ENCODE assay signal across 13 cellular contexts in genomic region chr4:48079972-48080391, GRCh38. TPM values are rescaled to one million over a fixed set of nuclear protein-coding genes. Genes with fewer than 3 reads are reported as not detected.
A peak's percentile ranks its signal among the peaks of the same experiment; 100 is the strongest.
DNase-seq lines count a peak whose midpoint lies in the region; ATAC-seq and TF ChIP-seq lines count a peak whose summit lies in the region.
"Had no signal": no experiment of that assay in that cellular context is flagged by ENCODE, and none has a peak within 500 bp of the region (broad histone marks: within the 10 kb centered on the region; RNA-seq: fewer than 3 reads in every experiment).

No MANE protein-coding gene starts in this region.

- H3K23ac ChIP-seq in mesendoderm (ENCODE audit: low read length): no peak overlapping the region

- no CpG with 5 or more reads among the region's 3 CpGs for WGBS in mesendoderm (ENCODE audit: extremely low coverage, insufficient coverage, low lambda C conversion rate)
- 72 to 81% methylated on average over 3 of the region's 3 CpGs for WGBS in esophagus squamous epithelium, 2 donors

- peaks cover 18 to 35% (median 21%) of the 10 kb centered on the region in 3 donors for H3K4me1 Mint-ChIP-seq in CD8-positive, alpha-beta memory T cell
- peaks cover 17 to 36% (median 24%) of the 10 kb centered on the region in 3 donors for H3K4me1 Mint-ChIP-seq in T-cell
- H3K4me1 Mint-ChIP-seq: stimulated activated memory B cell treated with anti-CD40 and anti-IgM and Interleukin-4, amounts not matched to agents 10 μg/mL and 1 μg/mL and 100 μg/mL, for 72 hours had no signal

- no peaks in the 10 kb centered on the region for H3K79me2 ChIP-seq in mesendoderm (ENCODE audit: control insufficient read depth, insufficient read depth, low read length)

- H3K27me3 Mint-ChIP-seq in CD8-positive, alpha-beta memory T cell: peaks cover 0 to 3% of the 10 kb centered on the region in 2 donors
- H3K27me3 Mint-ChIP-seq in T-cell: no peaks in the 10 kb centered on the region
- H3K27me3 Mint-ChIP-seq: stimulated activated memory B cell treated with anti-CD40 and anti-IgM and Interleukin-4, amounts not matched to agents 10 μg/mL and 1 μg/mL and 100 μg/mL, for 72 hours had no signal

- intact Hi-C loops in esophagus squamous epithelium (cut with DNase I): loop anchor here (10.0 kb wide), 1 partner anchor 75 kb away; no protein-coding TSS in a partner anchor

- H2BK120ac ChIP-seq in mesendoderm (ENCODE audit: low read depth, low read length): no peak overlapping the region

- no peaks in the 10 kb centered on the region for H3K9me3 Mint-ChIP-seq in CD8-positive, alpha-beta memory T cell
- H3K9me3 Mint-ChIP-seq in T-cell: no peaks in the 10 kb centered on the region
- H3K9me3 Mint-ChIP-seq: stimulated activated memory B cell treated with anti-CD40 and anti-IgM and Interleukin-4, amounts not matched to agents 10 μg/mL and 1 μg/mL and 100 μg/mL, for 72 hours had no signal

- no peak overlapping the region for H3K27ac ChIP-seq in CD8-positive, alpha-beta memory T cell (ENCODE audit: low read depth, low read length)
- H3K27ac ChIP-seq in mesendoderm (ENCODE audit: low read depth, low read length) (no peak overlapping the region), esophagus squamous epithelium (no peak overlapping the region)
- H3K27ac ChIP-seq: C4-2B, gastrocnemius medialis, VCaP had no signal

- TF ChIP-seq CTCF in esophagus squamous epithelium (IDR thresholded peaks at IDR 0.05): no peak

- peak overlapping the region in 5 of 8 donors; percentile 10 to 67 (median 19) for H3K27ac Mint-ChIP-seq in CD8-positive, alpha-beta memory T cell
- H3K27ac Mint-ChIP-seq in T-cell: no peak overlapping the region
- H3K27ac Mint-ChIP-seq: stimulated activated memory B cell treated with anti-CD40 and anti-IgM and Interleukin-4, amounts not matched to agents 10 μg/mL and 1 μg/mL and 100 μg/mL, for 72 hours had no signal

- H3K27me3 ChIP-seq in CD8-positive, alpha-beta memory T cell (ENCODE audit: insufficient read depth, low read length, poor library complexity, severe bottlenecking): no peaks in the 10 kb centered on the region
- no peaks in the 10 kb centered on the region for H3K27me3 ChIP-seq in mesendoderm (ENCODE audit: insufficient read depth, low read length, poor library complexity)
- H3K27me3 ChIP-seq in esophagus squamous epithelium: no peaks in the 10 kb centered on the region
- H3K27me3 ChIP-seq: gastrocnemius medialis had no signal

- no peak for DNase-seq in CD8-positive, alpha-beta memory T cell
- DNase-seq in HT1080 (ENCODE audit: low read depth) (peak; percentile 34), astrocyte of the hippocampus (ENCODE audit: low read depth, low spot score) (peak; percentile 55), mesendoderm (peak; percentile 56), esophagus squamous epithelium (lab: John Stamatoyannopoulos, UW) (no peak), NCI-H1092 treated with DMSO at 0.1 percent for 48 hours (lab: John Stamatoyannopoulos, UW) (no peak), T-cell (no peak), SHP77 treated with DMSO at 0.1 percent for 48 hours (lab: John Stamatoyannopoulos, UW) (no peak)
- DNase-seq: gastrocnemius medialis, NCI-H187 had no signal

- POLR2A ChIA-PET in CD8-positive, alpha-beta memory T cell (lab: Charles Lee): no interaction called here
- POLR2A ChIA-PET in T-cell (lab: Charles Lee): no interaction called here

- no peaks in the 10 kb centered on the region for H3K9me3 ChIP-seq in CD8-positive, alpha-beta memory T cell (ENCODE audit: low read length)
- H3K9me3 ChIP-seq in esophagus squamous epithelium: no peaks in the 10 kb centered on the region
- H3K9me3 ChIP-seq: gastrocnemius medialis had no signal

- no peak overlapping the region for H3K9ac ChIP-seq in mesendoderm (ENCODE audit: low read length)

- no peaks in the 10 kb centered on the region for H3K4me1 ChIP-seq in CD8-positive, alpha-beta memory T cell (ENCODE audit: insufficient read depth, low read length)
- H3K4me1 ChIP-seq in mesendoderm (ENCODE audit: control insufficient read depth, low read depth, low read length): peaks cover 2% of the 10 kb centered on the region
- no peaks in the 10 kb centered on the region for H3K4me1 ChIP-seq in esophagus squamous epithelium
- H3K4me1 ChIP-seq: gastrocnemius medialis had no signal

- H2BK5ac ChIP-seq in mesendoderm (ENCODE audit: low read length): no peak overlapping the region

- peaks cover 2% of the 10 kb centered on the region for H3K36me3 ChIP-seq in CD8-positive, alpha-beta memory T cell (ENCODE audit: insufficient read depth, low read length)
- H3K36me3 ChIP-seq in mesendoderm (ENCODE audit: control insufficient read depth, insufficient read depth, low read length): no peaks in the 10 kb centered on the region
- H3K36me3 ChIP-seq in esophagus squamous epithelium: no peaks in the 10 kb centered on the region
- H3K36me3 ChIP-seq: gastrocnemius medialis had no signal

- no peak overlapping the region for H3K4me2 ChIP-seq in mesendoderm (ENCODE audit: low read length)

- H3K79me1 ChIP-seq in mesendoderm (ENCODE audit: low read length): no peaks in the 10 kb centered on the region

- H2BK15ac ChIP-seq in mesendoderm (replicated peaks; ENCODE audit: low read depth): no peak overlapping the region

- peaks cover 4 to 70% (median 30%) of the 10 kb centered on the region in 3 donors for H3K36me3 Mint-ChIP-seq in CD8-positive, alpha-beta memory T cell
- peaks cover 48% of the 10 kb centered on the region for H3K36me3 Mint-ChIP-seq in T-cell
- H3K36me3 Mint-ChIP-seq: stimulated activated memory B cell treated with anti-CD40 and anti-IgM and Interleukin-4, amounts not matched to agents 10 μg/mL and 1 μg/mL and 100 μg/mL, for 72 hours had no signal

- ATAC-seq in T-cell (replicated peaks in 1 of 4): no peak
- ATAC-seq: gastrocnemius medialis; stimulated activated memory B cell treated with anti-CD40 and anti-IgM and Interleukin-4, amounts not matched to agents 10 μg/mL and 1 μg/mL and 100 μg/mL, for 72 hours had no signal

- no peak overlapping the region for H2AK5ac ChIP-seq in mesendoderm (ENCODE audit: low read length)

- H3K4me3 Mint-ChIP-seq in CD8-positive, alpha-beta memory T cell: peak overlapping the region in 1 of 7 donors; percentile 4
- no peak overlapping the region for H3K4me3 Mint-ChIP-seq in T-cell
- H3K4me3 Mint-ChIP-seq: stimulated activated memory B cell treated with anti-CD40 and anti-IgM and Interleukin-4, amounts not matched to agents 10 μg/mL and 1 μg/mL and 100 μg/mL, for 72 hours had no signal

- no peak overlapping the region for H3K56ac ChIP-seq in mesendoderm (ENCODE audit: low read length)

- TF ChIP-seq POLR2A in esophagus squamous epithelium (IDR thresholded peaks at IDR 0.05): no peak

- H3K4ac ChIP-seq in mesendoderm (ENCODE audit: low read depth, low read length): no peak overlapping the region

- no peak overlapping the region for H4K8ac ChIP-seq in mesendoderm (ENCODE audit: low read depth, low read length)

- CTCF ChIA-PET in CD8-positive, alpha-beta memory T cell (lab: Charles Lee): no interaction called here
- CTCF ChIA-PET in T-cell (lab: Charles Lee): no interaction called here

- no peak overlapping the region for H3K18ac ChIP-seq in mesendoderm (ENCODE audit: low read length)

- no peak overlapping the region for H3K4me3 ChIP-seq in CD8-positive, alpha-beta memory T cell (ENCODE audit: low read length)
- no peak overlapping the region for H3K4me3 ChIP-seq in mesendoderm (ENCODE audit: low read length)
- H3K4me3 ChIP-seq in esophagus squamous epithelium: no peak overlapping the region
- H3K4me3 ChIP-seq: gastrocnemius medialis had no signal

- H4K5ac ChIP-seq in mesendoderm (ENCODE audit: low read length): no peak overlapping the region

RNA-seq across cellular contexts. Expression of gene TXK, which starts 54.1 kb away (rescaled TPM):
- 1 to 10 TPM; 6.0 to 6.4 TPM for total RNA-seq in CD8-positive, alpha-beta memory T cell
- 70.0 TPM for polyA plus RNA-seq in CD8-positive, alpha-beta memory T cell
- 0.06 and 0.07 TPM in 2 replicates for total RNA-seq in HT1080 (2014; rRNA removed; shearing (Covaris generic))
- polyA plus RNA-seq in HT1080 (2015; cell fraction: cytosol; rRNA removed): 0.07 and 0.09 TPM in 2 replicates
- polyA plus RNA-seq in HT1080 (2015; cell fraction: nucleus; rRNA removed): 0.77 TPM in 1 of 2 replicates, not detected in the other
- polyA plus RNA-seq in mesendoderm (2013, experiment 1 of 2): 0.06 TPM
- polyA plus RNA-seq in mesendoderm (2013, experiment 2 of 2): 0.07 TPM
- total RNA-seq in esophagus squamous epithelium (1 to 10 TPM; 1.7 to 5.2 (median 3.5) TPM), T-cell (100 to 1,000 TPM in 1 of 5 donors, 10 to 100 TPM in 4; 55.3 to 161 (median 77.9) TPM)

Comparison
In these comparisons a context has a peak if more than half of its experiments do, and no peak if none do; other contexts are left out.
1. DNase-seq: peak in HT1080 (single experiment), astrocyte of the hippocampus (single experiment) and mesendoderm (single experiment); none in CD8-positive, alpha-beta memory T cell (0 of 5), esophagus squamous epithelium (single experiment), NCI-H1092 treated with DMSO at 0.1 percent for 48 hours (single experiment), T-cell (0 of 34) and SHP77 treated with DMSO at 0.1 percent for 48 hours (single experiment).
2. H3K27ac Mint-ChIP-seq: peak in CD8-positive, alpha-beta memory T cell (5 of 8); none in T-cell (0 of 2).
3. RNA of gene TXK, which starts 54.1 kb away (total RNA-seq): 55.3 to 161 TPM in T-cell; 6.0 to 6.4 TPM in CD8-positive, alpha-beta memory T cell, 1.7 to 5.2 TPM in esophagus squamous epithelium and 0.06 to 0.07 TPM in HT1080; every median in the first group is over 4 times any median in the second.